8 cellular contexts compared by ENCODE assay signal in the genomic region with DNA sequence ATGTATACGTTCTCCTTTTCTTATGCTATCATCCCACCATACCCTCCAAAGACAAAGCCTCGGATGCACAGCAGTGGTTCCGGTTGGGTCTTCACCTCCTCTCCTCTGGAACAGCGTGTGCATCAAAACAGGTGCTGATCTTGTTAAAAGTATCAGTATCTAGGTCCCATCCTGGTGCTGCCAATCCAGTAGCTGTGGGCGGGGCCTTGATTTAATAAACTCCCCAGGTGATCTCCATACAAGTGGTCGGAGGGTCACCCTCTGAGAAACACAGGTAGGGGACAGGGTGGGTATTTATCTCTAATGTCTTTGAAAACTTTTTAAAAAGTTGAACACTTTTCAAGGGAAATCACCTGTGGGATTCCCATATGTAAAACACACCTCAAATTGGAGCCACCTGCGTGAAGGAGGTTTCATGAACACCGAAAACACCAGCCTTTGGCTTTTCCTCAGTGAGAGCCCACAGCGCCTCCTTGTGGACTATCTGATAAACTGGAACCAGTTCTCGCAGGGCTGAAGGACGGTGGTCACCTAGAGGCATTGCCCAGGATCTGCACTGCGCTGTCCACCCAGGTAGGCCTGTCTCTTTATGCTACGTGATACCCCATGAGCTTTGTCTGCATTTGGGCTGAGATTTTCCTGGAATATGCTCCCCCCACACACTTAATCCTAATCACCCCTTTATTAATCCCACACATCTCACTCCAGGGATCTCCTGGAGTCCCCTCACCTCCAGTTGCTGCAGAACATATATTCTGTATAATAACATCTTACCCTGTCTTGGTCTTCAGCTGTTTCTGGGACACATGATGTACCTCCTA.
DNase-seq lines count a peak whose midpoint lies in the region; ATAC-seq and TF ChIP-seq lines count a peak whose summit lies in the region.

No MANE protein-coding gene starts in this region.

- H3K36me3 ChIP-seq in Panc1 (ENCODE audit: control insufficient read depth, insufficient read depth, low read length), result 0 out of 2 replicates have a peak, but pooled peaks cover 3% of the 10 kb centered on the region

- peak; percentile 67 for TF ChIP-seq CTCF in CD14-positive monocyte (IDR thresholded peaks at IDR 0.05)
- peak; percentile 83 for TF ChIP-seq CTCF in GM13976 (IDR thresholded peaks at IDR 0.05; ENCODE audit: borderline replicate concordance, control extremely low read depth, extremely low read depth, insufficient read depth, missing control alignments)
- peak; percentile 83 for TF ChIP-seq CTCF in Panc1 (IDR thresholded peaks at IDR 0.05)

- BruUV-seq in Panc1 (replicated peaks; lab: Mats Ljungman, UMichigan), result no TSS peak

- POLR2A ChIA-PET in Panc1 (lab: Charles Lee), result no interaction called here

- ATAC-seq in Panc1 (peak; percentile 88), HG03521 (IDR thresholded peaks at IDR 0.05; ENCODE audit: unreplicated experiment) (no peak)

- CTCF ChIA-PET in Panc1 (lab: Charles Lee), result no interaction called here

- H3K9me3 Mint-ChIP-seq in CD14-positive monocyte, result peaks cover 0 to 2% (median 0%) of the 10 kb centered on the region in 7 donors
- H3K9me3 Mint-ChIP-seq in activated T-cell treated with anti-CD3 and anti-CD28 coated beads, Interleukin-2, amount 50 U/mL, for 24 hours, result no peaks in the 10 kb centered on the region

- no peak overlapping the region for H3K27ac ChIP-seq in Panc1 (ENCODE audit: low read length)

- H3K4me1 Mint-ChIP-seq in CD14-positive monocyte, result no peaks in the 10 kb centered on the region
- H3K4me1 Mint-ChIP-seq in activated T-cell treated with anti-CD3 and anti-CD28 coated beads, Interleukin-2, amount 50 U/mL, for 24 hours (ENCODE audit: low read depth), result peaks cover 6% of the 10 kb centered on the region

- no peaks in the 10 kb centered on the region for H3K27me3 ChIP-seq in Panc1 (ENCODE audit: control insufficient read depth, insufficient read depth, low read length)

- peaks cover 13 to 45% (median 14%) of the 10 kb centered on the region in 3 donors for H3K27me3 Mint-ChIP-seq in CD14-positive monocyte (ENCODE audit: low read depth in 3 of 3)
- H3K27me3 Mint-ChIP-seq in activated T-cell treated with anti-CD3 and anti-CD28 coated beads, Interleukin-2, amount 50 U/mL, for 24 hours, result peaks cover 41% of the 10 kb centered on the region

- no peak overlapping the region for H3K4me3 ChIP-seq in Panc1 (ENCODE audit: low read depth in 2 of 2, low read length in 2 of 2)

- H3K4me1 ChIP-seq in Panc1 (ENCODE audit: control insufficient read depth, insufficient read depth, low read length), result no peaks in the 10 kb centered on the region

- H3K4me3 Mint-ChIP-seq in CD14-positive monocyte, result peak overlapping the region in 1 of 2 donors; percentile 2
- no peak overlapping the region for H3K4me3 Mint-ChIP-seq in activated T-cell treated with anti-CD3 and anti-CD28 coated beads, Interleukin-2, amount 50 U/mL, for 24 hours

- H3K27ac Mint-ChIP-seq in CD14-positive monocyte, result no peak overlapping the region
- H3K27ac Mint-ChIP-seq in activated T-cell treated with anti-CD3 and anti-CD28 coated beads, Interleukin-2, amount 50 U/mL, for 24 hours, result no peak overlapping the region

- DNase-seq in CD14-positive monocyte (ENCODE audit: low spot score) (no peak), GM13976 (ENCODE audit: low spot score) (peak; percentile 67), HK-2 (ENCODE audit: unreplicated experiment) (peak; percentile 53), Panc1 (ENCODE audit: low read depth, low spot score) (peak; percentile 24), dermis blood vessel endothelial cell (peak; percentile 70), midbrain (lab: John Stamatoyannopoulos, UW) (peak; percentile 48)
- DNase-seq in activated T-cell treated with anti-CD3 and anti-CD28 coated beads, Interleukin-2, amount 50 U/mL, for 24 hours, result no peak

- intact Hi-C loops in CD14-positive monocyte (cut with micrococcal nuclease) (no loop called here), Panc1 (cut with micrococcal nuclease; ENCODE audit: unreplicated experiment) (loop anchor here (10.0 kb wide), 1 partner anchor 217 kb away; no protein-coding TSS in a partner anchor)

- no peaks in the 10 kb centered on the region for H3K9me3 ChIP-seq in Panc1 (ENCODE audit: control insufficient read depth, insufficient read depth, low read depth, low read length)

- H3K36me3 Mint-ChIP-seq in CD14-positive monocyte, result no peaks in the 10 kb centered on the region
- no peaks in the 10 kb centered on the region for H3K36me3 Mint-ChIP-seq in activated T-cell treated with anti-CD3 and anti-CD28 coated beads, Interleukin-2, amount 50 U/mL, for 24 hours (ENCODE audit: low read depth)

- in situ Hi-C loops in GM13976 (cut with MboI; ENCODE audit: low sequenced_read_pairs, unreplicated experiment), result loop anchor here (10.0 kb wide), 1 partner anchor 157 kb away; no protein-coding TSS in a partner anchor
- in situ Hi-C loops in Panc1 (cut with HindIII; ENCODE audit: low pct_unique_long_range_greater_than_20kb, low sequenced_read_pairs), result no loop called here

Comparison
In these comparisons a context has a peak if more than half of its experiments do, and no peak if none do; other contexts are left out.
1. DNase-seq: peak in GM13976 (single experiment), HK-2 (single experiment), Panc1 (single experiment), dermis blood vessel endothelial cell (single experiment) and midbrain (single experiment); none in CD14-positive monocyte (single experiment) and activated T-cell treated with anti-CD3 and anti-CD28 coated beads, Interleukin-2, amount 50 U/mL, for 24 hours (single experiment).
2. Peak in every context shown above with its lines, with median percentiles within 50 percentile points of each other: CTCF ChIP-seq.